1 cellular context compared by ENCODE assay signal in genomic region chr18:25283769-25284168, GRCh38.
TF ChIP-seq lines count a peak whose summit lies in the region.

No MANE protein-coding gene starts in this region.

TF ChIP-seq in IMR-90, 13 proteins besides CTCF, POLR2A, EP300 and RAD21 (continued from another document):
- TF ChIP-seq MXI1 (IDR thresholded peaks at IDR 0.05; ENCODE audit: borderline replicate concordance, low read depth, low read length) (no peak), USF2 (IDR thresholded peaks at IDR 0.05; ENCODE audit: low read depth, low read length) (no peak), RCOR1 (IDR thresholded peaks at IDR 0.05; ENCODE audit: insufficient replicate concordance, low read length) (no peak), CEBPB (IDR thresholded peaks at IDR 0.05; ENCODE audit: low read depth, low read length) (no peak), ELK1 (IDR thresholded peaks at IDR 0.05; ENCODE audit: borderline replicate concordance, low read depth, low read length) (no peak), CHD1 (IDR thresholded peaks at IDR 0.05; ENCODE audit: low read depth, low read length) (no peak), SMC3 (IDR thresholded peaks at IDR 0.05; ENCODE audit: low read depth, low read length) (no peak), FOS (IDR thresholded peaks at IDR 0.05; ENCODE audit: low read depth, low read length) (no peak)
